1 cellular context compared by ENCODE assay signal in the genomic region with DNA sequence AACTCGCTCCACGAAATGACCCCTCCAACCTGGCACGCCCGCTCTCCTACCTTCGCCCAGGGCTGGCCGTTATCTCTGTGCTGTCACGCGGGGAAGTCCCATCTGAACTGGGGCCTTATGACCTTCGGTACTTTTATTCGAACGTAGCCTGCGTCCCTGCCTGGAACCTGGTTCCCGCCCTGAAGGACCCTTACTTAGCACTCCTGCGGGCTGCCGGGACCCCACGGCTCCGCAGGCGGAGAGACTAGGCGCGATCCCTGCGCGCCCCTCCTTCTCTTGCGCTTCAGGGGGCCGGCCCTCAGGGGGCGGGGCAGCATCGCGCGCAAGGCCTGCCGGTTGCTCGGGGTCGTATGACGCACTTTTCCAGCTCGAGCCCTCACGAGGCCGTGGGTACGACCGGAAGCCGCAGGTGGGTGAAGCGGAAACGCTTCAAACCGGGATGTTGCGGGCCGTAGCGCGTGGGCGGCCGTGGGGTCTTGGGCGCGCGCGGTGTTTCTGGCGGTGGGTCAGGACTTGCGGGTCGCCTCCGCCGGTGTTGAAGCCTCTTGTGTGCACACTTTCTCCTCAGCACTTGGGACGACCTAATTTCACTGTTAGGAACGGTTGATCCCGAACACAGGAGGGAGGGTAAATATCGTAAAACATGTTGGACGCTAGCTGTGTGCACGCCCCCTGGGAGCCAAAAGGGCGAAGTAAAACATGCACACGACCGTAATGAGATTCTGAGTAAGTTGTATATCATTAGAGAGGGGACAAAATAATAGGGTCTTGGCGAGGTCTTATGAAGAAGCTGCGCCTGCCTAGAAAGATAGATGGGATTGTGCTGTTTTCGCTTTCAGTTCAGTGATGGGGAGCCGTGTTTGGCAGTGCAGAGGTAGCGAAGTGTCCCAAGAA.
TF ChIP-seq lines count a peak whose summit lies in the region.

A gene (plus strand): TSS at position 325 of the 894 bp plus-strand sequence. CDS start 6,991 bp downstream, outside the sequence.
A gene with protein sequence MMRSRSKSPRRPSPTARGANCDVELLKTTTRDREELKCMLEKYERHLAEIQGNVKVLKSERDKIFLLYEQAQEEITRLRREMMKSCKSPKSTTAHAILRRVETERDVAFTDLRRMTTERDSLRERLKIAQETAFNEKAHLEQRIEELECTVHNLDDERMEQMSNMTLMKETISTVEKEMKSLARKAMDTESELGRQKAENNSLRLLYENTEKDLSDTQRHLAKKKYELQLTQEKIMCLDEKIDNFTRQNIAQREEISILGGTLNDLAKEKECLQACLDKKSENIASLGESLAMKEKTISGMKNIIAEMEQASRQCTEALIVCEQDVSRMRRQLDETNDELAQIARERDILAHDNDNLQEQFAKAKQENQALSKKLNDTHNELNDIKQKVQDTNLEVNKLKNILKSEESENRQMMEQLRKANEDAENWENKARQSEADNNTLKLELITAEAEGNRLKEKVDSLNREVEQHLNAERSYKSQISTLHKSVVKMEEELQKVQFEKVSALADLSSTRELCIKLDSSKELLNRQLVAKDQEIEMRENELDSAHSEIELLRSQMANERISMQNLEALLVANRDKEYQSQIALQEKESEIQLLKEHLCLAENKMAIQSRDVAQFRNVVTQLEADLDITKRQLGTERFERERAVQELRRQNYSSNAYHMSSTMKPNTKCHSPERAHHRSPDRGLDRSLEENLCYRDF (minus strand): TSS at position 300 of the 894 bp plus-strand sequence. CDS start 45,503 bp downstream, outside the sequence.

TF ChIP-seq in GM12878, 131 proteins besides CTCF, POLR2A, EP300 and RAD21 (continues in another document):
- TF ChIP-seq SREBF1 (IDR thresholded peaks at IDR 0.05; ENCODE audit: low read length) = no peak
- no peak for TF ChIP-seq BMI1 (IDR thresholded peaks at IDR 0.05; ENCODE audit: borderline replicate concordance)
- no peak for TF ChIP-seq JUND (IDR thresholded peaks at IDR 0.05; ENCODE audit: low read depth, low read length)
- peak; percentile 83 for TF ChIP-seq POLR2AphosphoS5 (IDR thresholded peaks at IDR 0.05; ENCODE audit: low read length)
- TF ChIP-seq BCL11A (IDR thresholded peaks at IDR 0.05; ENCODE audit: low read depth, low read length) = peak; percentile 70
- peak; percentile 45 for TF ChIP-seq RELA (IDR thresholded peaks at IDR 0.05; ENCODE audit: borderline replicate concordance, partially characterized antibody)
- peak; percentile 55; the same call in 1 of the 2 replicates for TF ChIP-seq RB1 (IDR thresholded peaks at IDR 0.05; ENCODE audit: borderline replicate concordance)
- no peak; the same call in 1 of the 2 replicates for TF ChIP-seq HCFC1 (IDR thresholded peaks at IDR 0.05; ENCODE audit: low read length)
- TF ChIP-seq RAD51 (IDR thresholded peaks at IDR 0.05) = no peak
- peak; percentile 88 for TF ChIP-seq NR2F1 (conservative IDR thresholded peaks at IDR 0.05)
- TF ChIP-seq EED (IDR thresholded peaks at IDR 0.05; ENCODE audit: low read depth) = peak; percentile 87
- no peak for TF ChIP-seq RBBP5 (conservative IDR thresholded peaks at IDR 0.05)
- no peak for TF ChIP-seq SMAD1 (IDR thresholded peaks at IDR 0.05; ENCODE audit: low read depth, partially characterized antibody)
- no peak for TF ChIP-seq HDAC6 (IDR thresholded peaks at IDR 0.05; ENCODE audit: unreplicated experiment)
- TF ChIP-seq PML (IDR thresholded peaks at IDR 0.05; ENCODE audit: low read length) = peak; percentile 94
- TF ChIP-seq RUNX3 (IDR thresholded peaks at IDR 0.05; ENCODE audit: low read length) = peak; percentile 95
- TF ChIP-seq CREM (IDR thresholded peaks at IDR 0.05; ENCODE audit: low read depth) = peak; percentile 92
- peak; percentile 1; the same call in 1 of the 2 replicates for TF ChIP-seq SMC3 (IDR thresholded peaks at IDR 0.05; ENCODE audit: borderline replicate concordance, low read length)
- TF ChIP-seq KLF5 (IDR thresholded peaks at IDR 0.05; ENCODE audit: partially characterized antibody) = peak; percentile 70
- peak; percentile 84 for TF ChIP-seq MEF2B (IDR thresholded peaks at IDR 0.05; ENCODE audit: partially characterized antibody, poor library complexity, severe bottlenecking)
- TF ChIP-seq, protein P1, sequence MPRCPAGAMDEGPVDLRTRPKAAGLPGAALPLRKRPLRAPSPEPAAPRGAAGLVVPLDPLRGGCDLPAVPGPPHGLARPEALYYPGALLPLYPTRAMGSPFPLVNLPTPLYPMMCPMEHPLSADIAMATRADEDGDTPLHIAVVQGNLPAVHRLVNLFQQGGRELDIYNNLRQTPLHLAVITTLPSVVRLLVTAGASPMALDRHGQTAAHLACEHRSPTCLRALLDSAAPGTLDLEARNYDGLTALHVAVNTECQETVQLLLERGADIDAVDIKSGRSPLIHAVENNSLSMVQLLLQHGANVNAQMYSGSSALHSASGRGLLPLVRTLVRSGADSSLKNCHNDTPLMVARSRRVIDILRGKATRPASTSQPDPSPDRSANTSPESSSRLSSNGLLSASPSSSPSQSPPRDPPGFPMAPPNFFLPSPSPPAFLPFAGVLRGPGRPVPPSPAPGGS (IDR thresholded peaks at IDR 0.05; ENCODE audit: borderline replicate concordance, insufficient read depth, low read depth, low read length, poor library complexity, severe bottlenecking) = peak; percentile 84
- TF ChIP-seq CREB1 (IDR thresholded peaks at IDR 0.05; ENCODE audit: low read depth) = peak; percentile 84
- TF ChIP-seq MEF2A (IDR thresholded peaks at IDR 0.05; ENCODE audit: insufficient read depth, low read depth, low read length) = peak; percentile 68; the same call in 1 of the 2 replicates
- peak; percentile 66 for TF ChIP-seq FOXK2 (IDR thresholded peaks at IDR 0.05)
- TF ChIP-seq DPF2 (IDR thresholded peaks at IDR 0.05) = peak; percentile 94
- no peak; the same call in none of the 2 replicates for TF ChIP-seq MXI1 (IDR thresholded peaks at IDR 0.05; ENCODE audit: low read depth, low read length)
- TF ChIP-seq, protein P2, sequence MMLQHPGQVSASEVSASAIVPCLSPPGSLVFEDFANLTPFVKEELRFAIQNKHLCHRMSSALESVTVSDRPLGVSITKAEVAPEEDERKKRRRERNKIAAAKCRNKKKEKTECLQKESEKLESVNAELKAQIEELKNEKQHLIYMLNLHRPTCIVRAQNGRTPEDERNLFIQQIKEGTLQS (IDR thresholded peaks at IDR 0.05; ENCODE audit: borderline replicate concordance, extremely low read depth, low read depth, low read length) = peak; percentile 6; the same call in 1 of the 2 replicates
- TF ChIP-seq WRNIP1 (IDR thresholded peaks at IDR 0.05; ENCODE audit: borderline replicate concordance, low read depth, low read length) = 0 out of 2 replicates have a peak, but pooled peaks have one; percentile 63
- peak; percentile 74; the same call in 1 of the 2 replicates for TF ChIP-seq ZNF24 (IDR thresholded peaks at IDR 0.05)
- TF ChIP-seq, protein P3, sequence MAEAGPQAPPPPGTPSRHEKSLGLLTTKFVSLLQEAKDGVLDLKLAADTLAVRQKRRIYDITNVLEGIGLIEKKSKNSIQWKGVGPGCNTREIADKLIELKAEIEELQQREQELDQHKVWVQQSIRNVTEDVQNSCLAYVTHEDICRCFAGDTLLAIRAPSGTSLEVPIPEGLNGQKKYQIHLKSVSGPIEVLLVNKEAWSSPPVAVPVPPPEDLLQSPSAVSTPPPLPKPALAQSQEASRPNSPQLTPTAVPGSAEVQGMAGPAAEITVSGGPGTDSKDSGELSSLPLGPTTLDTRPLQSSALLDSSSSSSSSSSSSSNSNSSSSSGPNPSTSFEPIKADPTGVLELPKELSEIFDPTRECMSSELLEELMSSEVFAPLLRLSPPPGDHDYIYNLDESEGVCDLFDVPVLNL (IDR thresholded peaks at IDR 0.05; ENCODE audit: low read depth, low read length) = no peak
- peak; percentile 90 to 97 for TF ChIP-seq BHLHE40 (IDR thresholded peaks at IDR 0.05; ENCODE audit: borderline replicate concordance in 1 of 2, low read depth in 2 of 2, low read length in 1 of 2)
- TF ChIP-seq SPI1 (IDR thresholded peaks at IDR 0.05; ENCODE audit: borderline replicate concordance, insufficient read depth, low read depth, low read length) = no peak
- TF ChIP-seq, protein P4, sequence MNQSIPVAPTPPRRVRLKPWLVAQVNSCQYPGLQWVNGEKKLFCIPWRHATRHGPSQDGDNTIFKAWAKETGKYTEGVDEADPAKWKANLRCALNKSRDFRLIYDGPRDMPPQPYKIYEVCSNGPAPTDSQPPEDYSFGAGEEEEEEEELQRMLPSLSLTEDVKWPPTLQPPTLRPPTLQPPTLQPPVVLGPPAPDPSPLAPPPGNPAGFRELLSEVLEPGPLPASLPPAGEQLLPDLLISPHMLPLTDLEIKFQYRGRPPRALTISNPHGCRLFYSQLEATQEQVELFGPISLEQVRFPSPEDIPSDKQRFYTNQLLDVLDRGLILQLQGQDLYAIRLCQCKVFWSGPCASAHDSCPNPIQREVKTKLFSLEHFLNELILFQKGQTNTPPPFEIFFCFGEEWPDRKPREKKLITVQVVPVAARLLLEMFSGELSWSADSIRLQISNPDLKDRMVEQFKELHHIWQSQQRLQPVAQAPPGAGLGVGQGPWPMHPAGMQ (IDR thresholded peaks at IDR 0.05; ENCODE audit: borderline replicate concordance) = peak; percentile 84
- peak; percentile 77; the same call in 1 of the 2 replicates for TF ChIP-seq TCF12 (IDR thresholded peaks at IDR 0.05; ENCODE audit: low read depth, low read length)
- no peak for TF ChIP-seq NFYA (IDR thresholded peaks at IDR 0.05; ENCODE audit: borderline replicate concordance, low read depth, low read length)
- peak; percentile 59; the same call in 1 of the 2 replicates for TF ChIP-seq TAF1 (IDR thresholded peaks at IDR 0.05; ENCODE audit: borderline replicate concordance, low read depth, low read length)
- TF ChIP-seq ESRRA (IDR thresholded peaks at IDR 0.05; ENCODE audit: low read length) = no peak
- TF ChIP-seq TCF3 (IDR thresholded peaks at IDR 0.05; ENCODE audit: borderline replicate concordance, insufficient read depth, low read depth, low read length) = peak; percentile 95
- TF ChIP-seq IKZF1 (conservative IDR thresholded peaks at IDR 0.05) = peak; percentile 98
- TF ChIP-seq, protein P5, sequence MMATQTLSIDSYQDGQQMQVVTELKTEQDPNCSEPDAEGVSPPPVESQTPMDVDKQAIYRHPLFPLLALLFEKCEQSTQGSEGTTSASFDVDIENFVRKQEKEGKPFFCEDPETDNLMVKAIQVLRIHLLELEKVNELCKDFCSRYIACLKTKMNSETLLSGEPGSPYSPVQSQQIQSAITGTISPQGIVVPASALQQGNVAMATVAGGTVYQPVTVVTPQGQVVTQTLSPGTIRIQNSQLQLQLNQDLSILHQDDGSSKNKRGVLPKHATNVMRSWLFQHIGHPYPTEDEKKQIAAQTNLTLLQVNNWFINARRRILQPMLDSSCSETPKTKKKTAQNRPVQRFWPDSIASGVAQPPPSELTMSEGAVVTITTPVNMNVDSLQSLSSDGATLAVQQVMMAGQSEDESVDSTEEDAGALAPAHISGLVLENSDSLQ (IDR thresholded peaks at IDR 0.05) = no peak
- TF ChIP-seq, protein P6, sequence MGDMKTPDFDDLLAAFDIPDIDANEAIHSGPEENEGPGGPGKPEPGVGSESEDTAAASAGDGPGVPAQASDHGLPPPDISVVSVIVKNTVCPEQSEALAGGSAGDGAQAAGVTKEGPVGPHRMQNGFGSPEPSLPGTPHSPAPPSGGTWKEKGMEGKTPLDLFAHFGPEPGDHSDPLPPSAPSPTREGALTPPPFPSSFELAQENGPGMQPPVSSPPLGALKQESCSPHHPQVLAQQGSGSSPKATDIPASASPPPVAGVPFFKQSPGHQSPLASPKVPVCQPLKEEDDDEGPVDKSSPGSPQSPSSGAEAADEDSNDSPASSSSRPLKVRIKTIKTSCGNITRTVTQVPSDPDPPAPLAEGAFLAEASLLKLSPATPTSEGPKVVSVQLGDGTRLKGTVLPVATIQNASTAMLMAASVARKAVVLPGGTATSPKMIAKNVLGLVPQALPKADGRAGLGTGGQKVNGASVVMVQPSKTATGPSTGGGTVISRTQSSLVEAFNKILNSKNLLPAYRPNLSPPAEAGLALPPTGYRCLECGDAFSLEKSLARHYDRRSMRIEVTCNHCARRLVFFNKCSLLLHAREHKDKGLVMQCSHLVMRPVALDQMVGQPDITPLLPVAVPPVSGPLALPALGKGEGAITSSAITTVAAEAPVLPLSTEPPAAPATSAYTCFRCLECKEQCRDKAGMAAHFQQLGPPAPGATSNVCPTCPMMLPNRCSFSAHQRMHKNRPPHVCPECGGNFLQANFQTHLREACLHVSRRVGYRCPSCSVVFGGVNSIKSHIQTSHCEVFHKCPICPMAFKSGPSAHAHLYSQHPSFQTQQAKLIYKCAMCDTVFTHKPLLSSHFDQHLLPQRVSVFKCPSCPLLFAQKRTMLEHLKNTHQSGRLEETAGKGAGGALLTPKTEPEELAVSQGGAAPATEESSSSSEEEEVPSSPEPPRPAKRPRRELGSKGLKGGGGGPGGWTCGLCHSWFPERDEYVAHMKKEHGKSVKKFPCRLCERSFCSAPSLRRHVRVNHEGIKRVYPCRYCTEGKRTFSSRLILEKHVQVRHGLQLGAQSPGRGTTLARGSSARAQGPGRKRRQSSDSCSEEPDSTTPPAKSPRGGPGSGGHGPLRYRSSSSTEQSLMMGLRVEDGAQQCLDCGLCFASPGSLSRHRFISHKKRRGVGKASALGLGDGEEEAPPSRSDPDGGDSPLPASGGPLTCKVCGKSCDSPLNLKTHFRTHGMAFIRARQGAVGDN (IDR thresholded peaks at IDR 0.05) = peak; percentile 93
- no peak for TF ChIP-seq ZZZ3 (IDR thresholded peaks at IDR 0.05; ENCODE audit: control insufficient read depth, insufficient read length, low read depth)
- TF ChIP-seq ETV6 (conservative IDR thresholded peaks at IDR 0.05 in 1 of 2, IDR thresholded peaks at IDR 0.05 in 1 of 2; ENCODE audit: borderline replicate concordance in 1 of 2, low read depth in 1 of 2) = peak in 1 of 2 experiments; percentile 87; a peak in 2 of 4 replicates
- peak; percentile 54 for TF ChIP-seq SP1 (IDR thresholded peaks at IDR 0.05; ENCODE audit: low read depth, low read length)
- peak; percentile 72; the same call in 1 of the 2 replicates for TF ChIP-seq ZNF217 (IDR thresholded peaks at IDR 0.05)
- TF ChIP-seq PAX8 (IDR thresholded peaks at IDR 0.05) = 0 out of 2 replicates have a peak, but pooled peaks have one; percentile 55
- TF ChIP-seq, protein P7, sequence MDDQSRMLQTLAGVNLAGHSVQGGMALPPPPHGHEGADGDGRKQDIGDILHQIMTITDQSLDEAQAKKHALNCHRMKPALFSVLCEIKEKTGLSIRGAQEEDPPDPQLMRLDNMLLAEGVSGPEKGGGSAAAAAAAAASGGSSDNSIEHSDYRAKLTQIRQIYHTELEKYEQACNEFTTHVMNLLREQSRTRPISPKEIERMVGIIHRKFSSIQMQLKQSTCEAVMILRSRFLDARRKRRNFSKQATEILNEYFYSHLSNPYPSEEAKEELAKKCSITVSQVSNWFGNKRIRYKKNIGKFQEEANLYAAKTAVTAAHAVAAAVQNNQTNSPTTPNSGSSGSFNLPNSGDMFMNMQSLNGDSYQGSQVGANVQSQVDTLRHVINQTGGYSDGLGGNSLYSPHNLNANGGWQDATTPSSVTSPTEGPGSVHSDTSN (IDR thresholded peaks at IDR 0.05; ENCODE audit: insufficient replicate concordance, low read depth, low read length) = no peak
- TF ChIP-seq KAT2A (conservative IDR thresholded peaks at IDR 0.05; ENCODE audit: control insufficient read depth, low read depth, low read length) = no peak
